In genomic region chr18:79599503-79599931, GRCh38 we compare ENCODE assay signal across 10 cellular contexts.
DNase-seq lines count a peak whose midpoint lies in the region; ATAC-seq and TF ChIP-seq lines count a peak whose summit lies in the region.
"Had no signal": no experiment of that assay in that cellular context is flagged by ENCODE, and none has a peak within 500 bp of the region (broad histone marks: within the 10 kb centered on the region; RNA-seq: fewer than 3 reads in every experiment).

No MANE protein-coding gene starts in this region.

- no peak overlapping the region for H2AK9ac ChIP-seq in IMR-90 (replicated peaks; ENCODE audit: low read depth, low read length, poor library complexity)

- no peaks in the 10 kb centered on the region for H3K79me1 ChIP-seq in IMR-90 (ENCODE audit: low read depth in 1 of 2, low read length in 2 of 2)

- H4K5ac ChIP-seq in IMR-90 (ENCODE audit: low read depth, low read length): no peak overlapping the region

- TF ChIP-seq CTCF in IMR-90 (conservative IDR thresholded peaks at IDR 0.05; ENCODE audit: low read depth, low read length) (no peak), epithelial cell of esophagus (IDR thresholded peaks at IDR 0.05; ENCODE audit: insufficient read depth, low read depth, low read length, missing control alignments) (peak; percentile 4)

- in situ Hi-C loops in IMR-90 (cut with MboI; ENCODE audit: low sequenced_read_pairs): no loop called here

- no peak overlapping the region for H4K8ac ChIP-seq in IMR-90 (ENCODE audit: low read depth in 2 of 2, low read length in 2 of 2)

- H2BK20ac ChIP-seq in IMR-90 (ENCODE audit: low read depth, low read length): no peak overlapping the region

- H3K4ac ChIP-seq in IMR-90 (ENCODE audit: low read depth, low read length): no peak overlapping the region

- no peak overlapping the region for H3K4me2 ChIP-seq in IMR-90 (ENCODE audit: low read depth, low read length)
- H3K4me2 ChIP-seq: hepatocyte had no signal

- H3K14ac ChIP-seq in IMR-90 (replicated peaks; ENCODE audit: low read depth, low read length): no peak overlapping the region

- peaks cover 35% of the 10 kb centered on the region for H3K27me3 ChIP-seq in IMR-90 (ENCODE audit: control insufficient read depth, insufficient read depth, low read length)

- dilution Hi-C loops in IMR-90 (cut with HindIII; ENCODE audit: low sequenced_read_pairs, unreplicated experiment): no loop called here

- ATAC-seq in IMR-90 (ENCODE audit: low read depth): peak; percentile 83
- ATAC-seq: activated naive CD4-positive, alpha-beta T cell treated with anti-CD3 and anti-CD28 coated beads, Interleukin-2, amount 50 U/mL, for 72 hours had no signal

- H3K23ac ChIP-seq in IMR-90 (ENCODE audit: low read depth, low read length): no peak overlapping the region

- DNase-seq in AG08395 (ENCODE audit: low spot score) (peak; percentile 70), IMR-90 (peak; percentile 71), epithelial cell of esophagus (ENCODE audit: low read depth) (peak; percentile 63), T-helper 9 cell (no peak), Ammon's horn (ENCODE audit: low spot score) (no peak), NCI-H2107 treated with DMSO at 0.1 percent for 48 hours (lab: John Stamatoyannopoulos, UW; ENCODE audit: unreplicated experiment) (no peak), T-helper 1 cell (no peak)

- H3K36me3 ChIP-seq in IMR-90 (ENCODE audit: control insufficient read depth, insufficient read depth, low read length) (no peaks in the 10 kb centered on the region), mesodermal cell (ENCODE audit: control insufficient read depth, insufficient read depth, low read length) (no peaks in the 10 kb centered on the region)

- intact Hi-C loops in IMR-90 (cut with micrococcal nuclease): no loop called here

- H3K27ac ChIP-seq in IMR-90 (ENCODE audit: insufficient read depth, low read length): no peak overlapping the region
- peak overlapping the region; percentile 76 for H3K27ac ChIP-seq in mesodermal cell (ENCODE audit: low read depth, low read length, severe bottlenecking)
- H3K27ac ChIP-seq: hepatocyte had no signal

- H3K4me3 ChIP-seq in IMR-90 (ENCODE audit: insufficient read depth, low read depth, low read length) (no peak overlapping the region), epithelial cell of esophagus (ENCODE audit: low read length) (no peak overlapping the region), mesodermal cell (ENCODE audit: extremely low read depth, insufficient read depth, low read length, poor library complexity, severe bottlenecking) (no peak overlapping the region)
- H3K4me3 ChIP-seq: hepatocyte had no signal

- H3K18ac ChIP-seq in IMR-90 (ENCODE audit: low read depth, low read length): no peak overlapping the region

- H3K9me3 ChIP-seq in IMR-90 (ENCODE audit: control insufficient read depth, insufficient read depth, low read length) (no peaks in the 10 kb centered on the region), mesodermal cell (ENCODE audit: control insufficient read depth, low read length) (no peaks in the 10 kb centered on the region)

- H2BK5ac ChIP-seq in IMR-90 (ENCODE audit: low read depth, low read length, poor library complexity, severe bottlenecking): no peak overlapping the region

- POLR2A ChIA-PET in IMR-90 (lab: Charles Lee; ENCODE audit: unreplicated experiment): no interaction called here

- WGBS in IMR-90 (ENCODE audit: extremely low coverage in 2 of 2, insufficient read length in 1 of 2), 2 experiments: 30% methylated on average over 9 of the region's 17 CpGs; no CpG with 5 or more reads in 1 of the 2 experiments
- 69 to 77% methylated on average over 13 to 16 of the region's 17 CpGs for WGBS in mesodermal cell (ENCODE audit: insufficient coverage in 2 of 2), 2 experiments

- 0 out of 2 replicates have a peak, but pooled peaks cover 2% of the 10 kb centered on the region for H3K4me1 ChIP-seq in IMR-90 (ENCODE audit: control insufficient read depth, insufficient read depth, low read length)
- H3K4me1 ChIP-seq in mesodermal cell (ENCODE audit: control insufficient read depth, insufficient read depth, low read length, poor library complexity, severe bottlenecking): peaks cover 51% of the 10 kb centered on the region

- H4K20me1 ChIP-seq in IMR-90 (ENCODE audit: insufficient read depth, low read length): no peaks in the 10 kb centered on the region

- H3K9ac ChIP-seq in IMR-90 (ENCODE audit: low read depth, low read length): no peak overlapping the region

- no peak overlapping the region for H2BK15ac ChIP-seq in IMR-90 (ENCODE audit: low read depth, low read length)

- H3K9me1 ChIP-seq in IMR-90 (ENCODE audit: insufficient read depth, low read length): no peaks in the 10 kb centered on the region

- H2BK120ac ChIP-seq in IMR-90 (ENCODE audit: low read depth, low read length): no peak overlapping the region

- no peak for TF ChIP-seq POLR2A in IMR-90 (IDR thresholded peaks at IDR 0.05; ENCODE audit: low read depth, low read length)

- BruUV-seq in IMR-90 (replicated peaks; lab: Mats Ljungman, UMichigan): no TSS peak

- no peak overlapping the region for H4K91ac ChIP-seq in IMR-90 (ENCODE audit: insufficient read depth, low read depth, low read length)

- no peak for TF ChIP-seq RAD21 in IMR-90 (IDR thresholded peaks at IDR 0.05; ENCODE audit: low read length)

- no peak overlapping the region for H3K56ac ChIP-seq in IMR-90 (ENCODE audit: extremely low read depth, insufficient read depth, low read length)

- no peak overlapping the region for H2AFZ ChIP-seq in IMR-90 (replicated peaks; ENCODE audit: low read length, poor library complexity)
- H2AFZ ChIP-seq: hepatocyte had no signal

- no peak overlapping the region for H2AK5ac ChIP-seq in IMR-90 (ENCODE audit: low read depth, low read length)

- CTCF ChIA-PET in IMR-90 (lab: Yijun Ruan, JAX): no interaction called here

TF ChIP-seq in IMR-90, 13 proteins besides CTCF, POLR2A, EP300 and RAD21:
- TF ChIP-seq CEBPB (IDR thresholded peaks at IDR 0.05; ENCODE audit: low read depth, low read length) (peak; percentile 14; the same call in 1 of the 2 replicates), BHLHE40 (IDR thresholded peaks at IDR 0.05; ENCODE audit: low read depth, low read length) (no peak), RFX5 (IDR thresholded peaks at IDR 0.05; ENCODE audit: low read depth, low read length) (no peak)

Comparison
In these comparisons a context has a peak if more than half of its experiments do, and no peak if none do; other contexts are left out.
1. DNase-seq: peak in AG08395 (single experiment), IMR-90 (single experiment) and epithelial cell of esophagus (single experiment); none in T-helper 9 cell (single experiment), Ammon's horn (single experiment), NCI-H2107 treated with DMSO at 0.1 percent for 48 hours (single experiment) and T-helper 1 cell (0 of 5).